In the genomic region with DNA sequence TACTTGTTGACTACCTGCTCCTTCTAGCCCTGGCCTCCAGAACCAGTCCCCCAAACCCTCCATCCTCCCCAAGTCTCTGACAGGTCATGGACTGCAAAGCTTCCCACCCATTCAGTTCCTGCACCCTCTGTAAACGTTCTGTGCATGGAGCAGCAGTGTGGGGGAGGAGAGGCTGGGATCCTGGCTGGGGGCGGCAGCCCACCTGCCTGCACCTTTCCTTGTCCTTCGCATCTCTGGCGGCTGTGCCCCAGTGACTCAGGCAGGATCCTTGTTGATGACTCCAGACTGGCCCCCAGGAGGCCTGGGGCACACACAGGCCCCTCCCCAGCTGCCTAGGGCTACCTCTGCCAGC, we compare ENCODE assay signal across 1 cellular context.
A peak's percentile ranks its signal among the peaks of the same experiment; 100 is the strongest.
TF ChIP-seq lines count a peak whose summit lies in the region.

No MANE protein-coding gene starts in this region.

TF ChIP-seq in HEK293, 187 proteins besides CTCF, POLR2A, EP300 and RAD21 (continued from another document):
- TF ChIP-seq ZSCAN5A (tag by site-specific recombination; IDR thresholded peaks at IDR 0.05) (no peak), ZBTB49 (tag by site-specific recombination; IDR thresholded peaks at IDR 0.05; ENCODE audit: low read depth) (no peak), ZNF561 (tag by site-specific recombination; IDR thresholded peaks at IDR 0.05; ENCODE audit: borderline replicate concordance) (no peak), GLIS1 (tag by site-specific recombination; IDR thresholded peaks at IDR 0.05) (peak; percentile 73), ZNF121 (tag by site-specific recombination; IDR thresholded peaks at IDR 0.05) (no peak), ZNF600 (tag by site-specific recombination; IDR thresholded peaks at IDR 0.05) (peak; percentile 82), ELK4 (IDR thresholded peaks at IDR 0.05; ENCODE audit: borderline replicate concordance, low read depth, low read length) (no peak), ZNF157 (tag by site-specific recombination; IDR thresholded peaks at IDR 0.05) (no peak), ZSCAN30 (tag by site-specific recombination; IDR thresholded peaks at IDR 0.05) (no peak), REPIN1 (tag by site-specific recombination; IDR thresholded peaks at IDR 0.05; ENCODE audit: low read depth) (no peak), ZFHX2 (tag by site-specific recombination; conservative IDR thresholded peaks at IDR 0.05) (peak; percentile 92)
